In genomic region chr9:121372239-121372562, GRCh38 we compare ENCODE assay signal across 1 cellular context.
TF ChIP-seq lines count a peak whose summit lies in the region.

No MANE protein-coding gene starts in this region.

TF ChIP-seq in K562, 482 proteins besides CTCF, POLR2A, EP300 and RAD21 (continued from another document):
- TF ChIP-seq MGA (IDR thresholded peaks at IDR 0.05), result peak; percentile 50; the same call in 1 of the 2 replicates
- TF ChIP-seq PHF20 (IDR thresholded peaks at IDR 0.05; ENCODE audit: partially characterized antibody), result no peak
- TF ChIP-seq HMG20A (CRISPR knock-in tag; conservative IDR thresholded peaks at IDR 0.05), result 0 out of 2 replicates have a peak, but pooled peaks have one; percentile 43
- no peak for TF ChIP-seq ZNF212 (CRISPR knock-in tag; IDR thresholded peaks at IDR 0.05)
- no peak for TF ChIP-seq GTF2F1 (IDR thresholded peaks at IDR 0.05; ENCODE audit: low read depth, low read length)
- no peak for TF ChIP-seq HOXB6 (CRISPR knock-in tag; IDR thresholded peaks at IDR 0.05; ENCODE audit: borderline replicate concordance)
- TF ChIP-seq ZNF316 (IDR thresholded peaks at IDR 0.05), result no peak
- TF ChIP-seq L3MBTL2 (IDR thresholded peaks at IDR 0.05), result peak; percentile 50
- TF ChIP-seq ZNF76 (CRISPR knock-in tag; IDR thresholded peaks at IDR 0.05; ENCODE audit: borderline replicate concordance), result no peak
- no peak for TF ChIP-seq CREBBP (IDR thresholded peaks at IDR 0.05; ENCODE audit: low read depth, low read length)
- TF ChIP-seq, protein P1, sequence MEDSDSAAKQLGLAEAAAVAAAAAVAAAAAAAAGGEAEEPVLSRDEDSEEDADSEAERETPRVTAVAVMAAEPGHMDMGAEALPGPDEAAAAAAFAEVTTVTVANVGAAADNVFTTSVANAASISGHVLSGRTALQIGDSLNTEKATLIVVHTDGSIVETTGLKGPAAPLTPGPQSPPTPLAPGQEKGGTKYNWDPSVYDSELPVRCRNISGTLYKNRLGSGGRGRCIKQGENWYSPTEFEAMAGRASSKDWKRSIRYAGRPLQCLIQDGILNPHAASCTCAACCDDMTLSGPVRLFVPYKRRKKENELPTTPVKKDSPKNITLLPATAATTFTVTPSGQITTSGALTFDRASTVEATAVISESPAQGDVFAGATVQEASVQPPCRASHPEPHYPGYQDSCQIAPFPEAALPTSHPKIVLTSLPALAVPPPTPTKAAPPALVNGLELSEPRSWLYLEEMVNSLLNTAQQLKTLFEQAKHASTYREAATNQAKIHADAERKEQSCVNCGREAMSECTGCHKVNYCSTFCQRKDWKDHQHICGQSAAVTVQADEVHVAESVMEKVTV (CRISPR knock-in tag; IDR thresholded peaks at IDR 0.05), result no peak
- no peak for TF ChIP-seq DACH1 (IDR thresholded peaks at IDR 0.05; ENCODE audit: partially characterized antibody)
- TF ChIP-seq HIVEP1 (CRISPR knock-in tag; IDR thresholded peaks at IDR 0.05), result no peak
- no peak for TF ChIP-seq BRD9 (IDR thresholded peaks at IDR 0.05; ENCODE audit: low read depth, partially characterized antibody)
- 0 out of 2 replicates have a peak, but pooled peaks have one; percentile 33 for TF ChIP-seq GATAD2A (IDR thresholded peaks at IDR 0.05)
- TF ChIP-seq BRF1 (IDR thresholded peaks at IDR 0.05; ENCODE audit: borderline replicate concordance, extremely low read depth, insufficient read length), result no peak
- no peak for TF ChIP-seq LEF1 (IDR thresholded peaks at IDR 0.05)
- no peak for TF ChIP-seq FOXA1 (IDR thresholded peaks at IDR 0.05; ENCODE audit: borderline replicate concordance)
- TF ChIP-seq CEBPB (tag; IDR thresholded peaks at IDR 0.05), result no peak
- TF ChIP-seq MYC (IDR thresholded peaks at IDR 0.05; ENCODE audit: low read depth, low read length), result peak; percentile 30
- TF ChIP-seq MYC (CRISPR knock-in tag; IDR thresholded peaks at IDR 0.05; ENCODE audit: borderline replicate concordance, low read depth), result no peak
- no peak for TF ChIP-seq ZC3H4 (CRISPR knock-in tag; IDR thresholded peaks at IDR 0.05; ENCODE audit: borderline replicate concordance)
- TF ChIP-seq KDM1A (IDR thresholded peaks at IDR 0.05), result no peak
- no peak for TF ChIP-seq PHF21A (IDR thresholded peaks at IDR 0.05; ENCODE audit: borderline replicate concordance, low read depth)
- no peak for TF ChIP-seq ZBED1 (IDR thresholded peaks at IDR 0.05)
- TF ChIP-seq TCF15 (CRISPR knock-in tag; IDR thresholded peaks at IDR 0.05), result no peak
- no peak for TF ChIP-seq NR4A1 (CRISPR knock-in tag; IDR thresholded peaks at IDR 0.05)
- no peak for TF ChIP-seq NR4A1 (tag; IDR thresholded peaks at IDR 0.05)
- TF ChIP-seq ZNF174 (CRISPR knock-in tag; IDR thresholded peaks at IDR 0.05), result no peak
- TF ChIP-seq HNRNPUL1 (IDR thresholded peaks at IDR 0.05; ENCODE audit: low read length), result no peak
- TF ChIP-seq, protein P2, sequence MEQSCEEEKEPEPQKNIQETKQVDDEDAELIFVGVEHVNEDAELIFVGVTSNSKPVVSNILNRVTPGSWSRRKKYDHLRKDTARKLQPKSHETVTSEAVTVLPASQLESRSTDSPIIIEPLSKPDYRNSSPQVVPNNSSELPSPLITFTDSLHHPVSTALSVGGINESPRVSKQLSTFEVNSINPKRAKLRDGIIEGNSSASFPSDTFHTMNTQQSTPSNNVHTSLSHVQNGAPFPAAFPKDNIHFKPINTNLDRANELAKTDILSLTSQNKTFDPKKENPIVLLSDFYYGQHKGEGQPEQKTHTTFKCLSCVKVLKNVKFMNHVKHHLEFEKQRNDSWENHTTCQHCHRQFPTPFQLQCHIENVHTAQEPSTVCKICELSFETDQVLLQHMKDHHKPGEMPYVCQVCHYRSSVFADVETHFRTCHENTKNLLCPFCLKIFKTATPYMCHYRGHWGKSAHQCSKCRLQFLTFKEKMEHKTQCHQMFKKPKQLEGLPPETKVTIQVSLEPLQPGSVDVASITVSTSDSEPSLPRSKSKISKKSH (CRISPR knock-in tag; IDR thresholded peaks at IDR 0.05), result no peak
- no peak for TF ChIP-seq GTF2B (IDR thresholded peaks at IDR 0.05; ENCODE audit: extremely low read depth, insufficient read length)
- no peak for TF ChIP-seq POLR2B (IDR thresholded peaks at IDR 0.05; ENCODE audit: low read depth, partially characterized antibody)
